Comparison of ENCODE assay signal across 8 cellular contexts in genomic region chr17:59848778-59849177, GRCh38. TPM values are rescaled to one million over a fixed set of nuclear protein-coding genes. Genes with fewer than 3 reads are reported as not detected.
A peak's percentile ranks its signal among the peaks of the same experiment; 100 is the strongest.
DNase-seq lines count a peak whose midpoint lies in the region; ATAC-seq and TF ChIP-seq lines count a peak whose summit lies in the region.

No MANE protein-coding gene starts in this region.

- no peaks in the 10 kb centered on the region for H3K27me3 Mint-ChIP-seq in CD4-positive, CD25-positive, alpha-beta regulatory T cell

- H3K4me2 ChIP-seq in hepatocyte: no peak overlapping the region

- H3K27me3 ChIP-seq in CD4-positive, CD25-positive, alpha-beta regulatory T cell (ENCODE audit: control insufficient read depth, insufficient read depth, low read length): no peaks in the 10 kb centered on the region
- H3K27me3 ChIP-seq in hepatocyte (no peaks in the 10 kb centered on the region), tibial nerve (no peaks in the 10 kb centered on the region)

- peaks cover 0 to 3% (median 0%) of the 10 kb centered on the region in 7 donors for H3K9me3 Mint-ChIP-seq in CD4-positive, CD25-positive, alpha-beta regulatory T cell

- peak in 1 of 2 donors; percentile 59 for TF ChIP-seq EP300 in tibial nerve (IDR thresholded peaks at IDR 0.05)

- TF ChIP-seq POLR2A in tibial nerve (IDR thresholded peaks at IDR 0.05): no peak

- no peaks in the 10 kb centered on the region for H3K9me2 ChIP-seq in hepatocyte (replicated peaks; ENCODE audit: insufficient read depth)

- H3K4me3 ChIP-seq in CD4-positive, CD25-positive, alpha-beta regulatory T cell (ENCODE audit: low read depth, low read length): peak overlapping the region; percentile 65
- H3K4me3 ChIP-seq in hepatocyte: no peak overlapping the region
- H3K4me3 ChIP-seq in tibial nerve: no peak overlapping the region

- H3K9me3 ChIP-seq in CD4-positive, CD25-positive, alpha-beta regulatory T cell (ENCODE audit: control insufficient read depth in 2 of 2, low read length in 2 of 2): no peaks in the 10 kb centered on the region
- H3K9me3 ChIP-seq in hepatocyte (ENCODE audit: low read depth): no peaks in the 10 kb centered on the region
- H3K9me3 ChIP-seq in tibial nerve: no peaks in the 10 kb centered on the region

- peaks cover 73% of the 10 kb centered on the region for H3K4me1 ChIP-seq in CD4-positive, CD25-positive, alpha-beta regulatory T cell (ENCODE audit: control insufficient read depth, insufficient read depth, low read length, poor library complexity, severe bottlenecking)
- peaks cover 58% of the 10 kb centered on the region for H3K4me1 ChIP-seq in hepatocyte (ENCODE audit: insufficient read depth)
- peaks cover 0 to 72% (median 45%) of the 10 kb centered on the region in 4 donors for H3K4me1 ChIP-seq in tibial nerve

- H3K36me3 Mint-ChIP-seq in CD4-positive, CD25-positive, alpha-beta regulatory T cell: no peaks in the 10 kb centered on the region

- H3K4me3 Mint-ChIP-seq in CD4-positive, CD25-positive, alpha-beta regulatory T cell: peak overlapping the region; percentile 63 to 81 (median 73)

- ATAC-seq in CD4-positive, CD25-positive, alpha-beta regulatory T cell (ENCODE audit: low read depth in 2 of 2): no peak
- ATAC-seq in HG02623 (IDR thresholded peaks at IDR 0.05; ENCODE audit: unreplicated experiment): peak; percentile 45

- H3K4me1 Mint-ChIP-seq in CD4-positive, CD25-positive, alpha-beta regulatory T cell: peaks cover 42 to 77% (median 62%) of the 10 kb centered on the region in 4 donors

- peak overlapping the region; percentile 87 to 95 (median 94) for H3K27ac Mint-ChIP-seq in CD4-positive, CD25-positive, alpha-beta regulatory T cell

- TF ChIP-seq CTCF in hepatocyte (IDR thresholded peaks at IDR 0.05; ENCODE audit: poor library complexity) (no peak), tibial nerve (IDR thresholded peaks at IDR 0.05) (no peak)

- H4K20me1 ChIP-seq in hepatocyte (ENCODE audit: insufficient read depth, poor library complexity, severe bottlenecking): no peaks in the 10 kb centered on the region

- no peak overlapping the region for H2AFZ ChIP-seq in hepatocyte

- DNase-seq in CD4-positive, CD25-positive, alpha-beta regulatory T cell: peak in 1 of 3 donors; percentile 72
- DNase-seq in activated CD4-positive, alpha-beta T cell treated with anti-CD3 and anti-CD28 coated beads, Interleukin-2, amount 50 U/mL, for 48 hours: peak; percentile 71 to 77
- peak; percentile 60 for DNase-seq in hepatocyte (ENCODE audit: low spot score)
- peak; percentile 38 to 70 for DNase-seq in tibial nerve (ENCODE audit: low spot score in 2 of 2)
- DNase-seq in NCI-H1092 treated with DMSO at 0.1 percent for 48 hours (lab: John Stamatoyannopoulos, UW): no peak
- no peak for DNase-seq in NCI-H82 (lab: John Stamatoyannopoulos, UW)
- DNase-seq in NCI-H2029 (lab: John Stamatoyannopoulos, UW): no peak

- no peaks in the 10 kb centered on the region for H3K36me3 ChIP-seq in CD4-positive, CD25-positive, alpha-beta regulatory T cell (ENCODE audit: control insufficient read depth, insufficient read depth, low read length)
- H3K36me3 ChIP-seq in hepatocyte (replicated peaks; ENCODE audit: insufficient read depth, low read depth): no peaks in the 10 kb centered on the region
- H3K36me3 ChIP-seq in tibial nerve: no peaks in the 10 kb centered on the region

- H3K27ac ChIP-seq in CD4-positive, CD25-positive, alpha-beta regulatory T cell (ENCODE audit: insufficient read depth, low read length, poor library complexity, severe bottlenecking): peak overlapping the region; percentile 97
- peak overlapping the region; percentile 99 for H3K27ac ChIP-seq in hepatocyte
- H3K27ac ChIP-seq in tibial nerve: peak overlapping the region in 3 of 4 donors; percentile 76 to 97 (median 87)

- WGBS in hepatocyte (ENCODE audit: low lambda C conversion rate, missing lambda C conversion rate): 64% methylated on average over 7 of the region's 7 CpGs
- 75 to 76% methylated on average over 7 of the region's 7 CpGs for WGBS in tibial nerve, 2 donors

- no peaks in the 10 kb centered on the region for H3K79me2 ChIP-seq in hepatocyte

RNA-seq across cellular contexts. Expression of gene TUBD1, which starts 44.0 kb away (rescaled TPM):
- total RNA-seq in CD4-positive, CD25-positive, alpha-beta regulatory T cell: 16.3 TPM
- 10 to 100 TPM; 21.0 to 28.2 (median 24.6) TPM for polyA plus RNA-seq in CD4-positive, CD25-positive, alpha-beta regulatory T cell
- total RNA-seq in hepatocyte: 8.6 and 11.8 TPM in 2 replicates
- polyA plus RNA-seq in hepatocyte: 8.7 and 12.0 TPM in 2 replicates
- 10 to 100 TPM in 2 of 4 donors, 1 to 10 TPM in 2; 4.2 to 16.5 (median 8.4) TPM for total RNA-seq in tibial nerve

RNA-seq across cellular contexts. Expression of gene RPS6KB1, which starts 44.1 kb away (rescaled TPM):
- 123 TPM for total RNA-seq in CD4-positive, CD25-positive, alpha-beta regulatory T cell
- 10 to 100 TPM; 19.9 to 28.1 (median 25.0) TPM for polyA plus RNA-seq in CD4-positive, CD25-positive, alpha-beta regulatory T cell
- total RNA-seq in hepatocyte: 17.2 and 22.4 TPM in 2 replicates
- polyA plus RNA-seq in hepatocyte: 21.9 and 27.9 TPM in 2 replicates
- 10 to 100 TPM; 33.6 to 48.3 (median 43.2) TPM for total RNA-seq in tibial nerve

Comparison
In these comparisons a context has a peak if more than half of its experiments do, and no peak if none do; other contexts are left out.
1. DNase-seq: peak in activated CD4-positive, alpha-beta T cell treated with anti-CD3 and anti-CD28 coated beads, Interleukin-2, amount 50 U/mL, for 48 hours (2 of 2), hepatocyte (single experiment) and tibial nerve (2 of 2); none in NCI-H1092 treated with DMSO at 0.1 percent for 48 hours (single experiment), NCI-H82 (single experiment) and NCI-H2029 (single experiment).
2. Peak in every context shown above with its lines, with median percentiles within 50 percentile points of each other: H3K27ac ChIP-seq.